ENCODE assay signal across 1 cellular context in the genomic region with DNA sequence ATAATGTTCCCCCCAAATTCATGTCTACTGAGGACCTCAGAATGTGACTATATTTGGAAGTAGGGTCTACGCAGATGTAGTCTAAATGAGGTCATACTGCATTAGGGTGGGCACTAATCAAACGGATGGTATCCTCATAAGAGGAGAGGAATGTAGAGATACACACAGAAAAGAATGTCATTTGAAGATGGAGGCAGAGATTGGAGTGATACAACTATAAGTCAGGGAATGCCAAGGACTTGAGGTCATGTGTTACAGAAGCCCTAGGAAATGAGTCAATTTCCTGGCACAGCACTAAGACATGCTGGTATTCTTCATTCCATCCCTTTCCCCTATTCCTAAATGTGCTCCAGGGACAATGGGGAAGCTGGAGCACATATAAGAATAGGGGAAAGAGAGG.
TF ChIP-seq lines count a peak whose summit lies in the region.

No MANE protein-coding gene starts in this region.

TF ChIP-seq in SK-N-SH treated with all-trans-retinoic acid at 6 μM for 48 hours, 23 proteins besides CTCF, POLR2A, EP300 and RAD21 (continued from another document):
- TF ChIP-seq BACH2 (CRISPR knock-in tag; IDR thresholded peaks at IDR 0.05; ENCODE audit: borderline replicate concordance), result no peak
- TF ChIP-seq ESRRG (CRISPR knock-in tag; IDR thresholded peaks at IDR 0.05), result no peak; the same call in 1 of the 2 replicates
- TF ChIP-seq GLIS3 (CRISPR knock-in tag; IDR thresholded peaks at IDR 0.05), result no peak
- TF ChIP-seq TSHZ2 (CRISPR knock-in tag; IDR thresholded peaks at IDR 0.05), result no peak
- no peak for TF ChIP-seq TCF4 (CRISPR knock-in tag; IDR thresholded peaks at IDR 0.05; ENCODE audit: borderline replicate concordance)
